3 cellular contexts compared by ENCODE assay signal in genomic region chr7:28960071-28960840, GRCh38.
TF ChIP-seq lines count a peak whose summit lies in the region.

No MANE protein-coding gene starts in this region.

TF ChIP-seq in HepG2, 621 proteins besides CTCF, POLR2A, EP300 and RAD21 (continued from another document):
- TF ChIP-seq POLR2AphosphoS2 (IDR thresholded peaks at IDR 0.05; ENCODE audit: low read depth, low read length): no peak
- TF ChIP-seq ATM (IDR thresholded peaks at IDR 0.05; ENCODE audit: borderline replicate concordance): no peak
- no peak for TF ChIP-seq CHD2 (IDR thresholded peaks at IDR 0.05; ENCODE audit: low read depth, low read length)
- no peak for TF ChIP-seq HNRNPH1 (optimal IDR thresholded peaks at IDR 0.05; ENCODE audit: low read depth, low read length)
- no peak for TF ChIP-seq ZHX2 (IDR thresholded peaks at IDR 0.05; ENCODE audit: low read depth)
- no peak for TF ChIP-seq ZHX2 (CRISPR knock-in tag; IDR thresholded peaks at IDR 0.05; ENCODE audit: borderline replicate concordance)
- no peak for TF ChIP-seq FOXK2 (IDR thresholded peaks at IDR 0.05)

TF ChIP-seq in HEK293T, 16 proteins besides CTCF, POLR2A, EP300 and RAD21 (continued from another document):
- TF ChIP-seq FOXA1 (IDR thresholded peaks at IDR 0.05): no peak
- no peak for TF ChIP-seq PKNOX1 (IDR thresholded peaks at IDR 0.05)
- no peak for TF ChIP-seq CTBP1 (IDR thresholded peaks at IDR 0.05; ENCODE audit: borderline replicate concordance)
- no peak for TF ChIP-seq LEF1 (IDR thresholded peaks at IDR 0.05; ENCODE audit: borderline replicate concordance)
- TF ChIP-seq NFRKB (IDR thresholded peaks at IDR 0.05): no peak
- TF ChIP-seq SUZ12 (IDR thresholded peaks at IDR 0.05): no peak
- TF ChIP-seq FOXM1 (IDR thresholded peaks at IDR 0.05; ENCODE audit: borderline replicate concordance): no peak
- TF ChIP-seq ELF4 (IDR thresholded peaks at IDR 0.05): no peak
- no peak for TF ChIP-seq L3MBTL2 (conservative IDR thresholded peaks at IDR 0.05)
- no peak for TF ChIP-seq ZNF384 (IDR thresholded peaks at IDR 0.05)
- TF ChIP-seq TARDBP (IDR thresholded peaks at IDR 0.05): no peak
- no peak for TF ChIP-seq FOXK2 (IDR thresholded peaks at IDR 0.05)
- TF ChIP-seq SP1 (IDR thresholded peaks at IDR 0.05): no peak
- TF ChIP-seq BHLHE40 (IDR thresholded peaks at IDR 0.05; ENCODE audit: borderline replicate concordance): no peak

TF ChIP-seq in GM23338, 12 proteins besides CTCF, POLR2A, EP300 and RAD21 (continued from another document):
- TF ChIP-seq NANOG (IDR thresholded peaks at IDR 0.05; ENCODE audit: borderline replicate concordance) (no peak), REST (IDR thresholded peaks at IDR 0.05; ENCODE audit: unreplicated experiment) (no peak), EZH2phosphoT487 (IDR thresholded peaks at IDR 0.05; ENCODE audit: unreplicated experiment) (no peak), ETS1 (IDR thresholded peaks at IDR 0.05) (no peak), ZNF331 (CRISPR knock-in tag; IDR thresholded peaks at IDR 0.05; ENCODE audit: low read depth) (no peak), POLR2AphosphoS5 (IDR thresholded peaks at IDR 0.05; ENCODE audit: low read depth) (no peak), ZNF114 (CRISPR knock-in tag; IDR thresholded peaks at IDR 0.05) (no peak), ZNF462 (CRISPR knock-in tag; IDR thresholded peaks at IDR 0.05) (no peak), EZH2 (IDR thresholded peaks at IDR 0.05; ENCODE audit: low read depth, unreplicated experiment) (no peak), JUNB (IDR thresholded peaks at IDR 0.05; ENCODE audit: unreplicated experiment) (no peak), CREB1 (CRISPR knock-in tag; IDR thresholded peaks at IDR 0.05; ENCODE audit: low read depth) (no peak)
